ENCODE assay signal across 28 cellular contexts in the genomic region with DNA sequence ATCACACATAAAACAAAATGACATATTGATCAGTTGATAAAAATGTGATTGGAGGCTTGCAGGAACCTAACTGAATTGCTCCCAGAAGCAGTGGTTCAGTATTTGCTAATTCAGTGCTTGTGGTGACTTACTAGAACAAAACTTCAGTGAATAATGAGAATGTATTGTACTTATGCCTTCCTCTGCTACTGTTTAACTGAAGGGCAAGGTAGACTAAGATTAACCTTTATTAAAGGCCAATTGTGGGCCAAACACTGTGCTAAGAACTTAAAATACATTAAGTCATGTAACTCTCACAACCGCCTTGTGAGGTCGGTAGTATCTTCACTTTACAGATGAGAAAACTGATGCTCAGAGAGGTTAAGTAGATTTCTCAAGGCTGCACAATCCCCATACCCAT. TPM values are rescaled to one million over a fixed set of nuclear protein-coding genes. Genes with fewer than 3 reads are reported as not detected.
DNase-seq lines count a peak whose midpoint lies in the region; ATAC-seq and TF ChIP-seq lines count a peak whose summit lies in the region.
"Had no signal": no experiment of that assay in that cellular context is flagged by ENCODE, and none has a peak within 500 bp of the region (broad histone marks: within the 10 kb centered on the region; RNA-seq: fewer than 3 reads in every experiment).

No MANE protein-coding gene starts in this region.

- H3K27ac ChIP-seq in left ventricle myocardium inferior (replicated peaks): peak overlapping the region; percentile 98
- peak overlapping the region; percentile 37 for H3K27ac ChIP-seq in fibroblast of lung (ENCODE audit: insufficient read depth, low read length)
- peak overlapping the region; percentile 57 to 98 (median 84) for H3K27ac ChIP-seq in sigmoid colon
- H3K27ac ChIP-seq: SJCRH30 had no signal

- intact Hi-C loops in left ventricle myocardium inferior (cut with micrococcal nuclease): no loop called here
- intact Hi-C loops in Right ventricle myocardium inferior (cut with DNase I): no loop called here
- intact Hi-C loops in sigmoid colon (cut with DNase I): no loop called here
- intact Hi-C loops in activated naive CD4-positive, alpha-beta T cell treated with anti-CD3 and anti-CD28 coated beads for 36 hours (cut with micrococcal nuclease): no loop called here

- H3K79me2 ChIP-seq in fibroblast of lung (ENCODE audit: control insufficient read depth, insufficient read depth, low read length): peaks cover 12% of the 10 kb centered on the region

- H3K36me3 ChIP-seq in left ventricle myocardium inferior: peaks cover 10% of the 10 kb centered on the region
- H3K36me3 ChIP-seq in fibroblast of lung (ENCODE audit: control insufficient read depth, insufficient read depth, low read length): no peaks in the 10 kb centered on the region
- no peaks in the 10 kb centered on the region for H3K36me3 ChIP-seq in sigmoid colon
- H3K36me3 ChIP-seq: adrenal gland, SJCRH30, thyroid gland had no signal

- no peak overlapping the region for H2AFZ ChIP-seq in fibroblast of lung (ENCODE audit: low read length)

- peaks cover 5% of the 10 kb centered on the region for H3K27me3 Mint-ChIP-seq in activated naive CD4-positive, alpha-beta T cell treated with anti-CD3 and anti-CD28 coated beads for 36 hours (ENCODE audit: low read depth)
- peaks cover 44% of the 10 kb centered on the region for H3K27me3 Mint-ChIP-seq in T-helper 17 cell
- H3K27me3 Mint-ChIP-seq: dendritic cell treated with granulocyte-macrophage colony-stimulating factor and Interleukin-4, amounts not matched to agents 40 ng/mL and 50 ng/mL, for 4 days; naive B cell had no signal

- H4K20me1 ChIP-seq in fibroblast of lung (ENCODE audit: control insufficient read depth, extremely low read depth, insufficient read depth, low read length): no peaks in the 10 kb centered on the region

- H3K4me1 Mint-ChIP-seq in activated naive CD4-positive, alpha-beta T cell treated with anti-CD3 and anti-CD28 coated beads for 36 hours (ENCODE audit: low read depth): no peaks in the 10 kb centered on the region
- no peaks in the 10 kb centered on the region for H3K4me1 Mint-ChIP-seq in T-helper 17 cell
- H3K4me1 Mint-ChIP-seq: memory B cell, naive B cell had no signal

- TF ChIP-seq CTCF in left ventricle myocardium inferior (IDR thresholded peaks at IDR 0.05; ENCODE audit: borderline replicate concordance) (no peak), fibroblast of lung (conservative IDR thresholded peaks at IDR 0.05 in 1 of 2, IDR thresholded peaks at IDR 0.05 in 1 of 2; ENCODE audit: low read depth in 1 of 2, low read length in 2 of 2) (no peak), sigmoid colon (IDR thresholded peaks at IDR 0.05) (no peak)

- DNase-seq in left ventricle myocardium inferior: no peak
- DNase-seq in Right ventricle myocardium inferior (ENCODE audit: missing footprints): no peak
- DNase-seq in fibroblast of lung (ENCODE audit: low read depth in 2 of 2): no peak
- DNase-seq in sigmoid colon: no peak
- DNase-seq in activated naive CD4-positive, alpha-beta T cell treated with anti-CD3 and anti-CD28 coated beads for 36 hours: no peak
- no peak for DNase-seq in NCI-H446 treated with DMSO at 0.1 percent for 48 hours (lab: John Stamatoyannopoulos, UW)
- no peak for DNase-seq in T-helper 17 cell
- DNase-seq: activated T-cell treated with anti-CD3 and anti-CD28 coated beads, Interleukin-2, amount 50 U/mL, for 4 hours; adrenal gland; glutamatergic neuron; H9; KG1; left colon; naive B cell; NCI-H1436 treated with DMSO at 0.1 percent for 48 hours; NCI-H2107; NK-92 treated with Interleukin-12 subunit alpha and Interleukin-12 subunit beta, amount 100 ng/mL, for 24 hours; nucleus accumbens; SJCRH30; stimulated activated CD4-positive, alpha-beta T cell treated with anti-CD3 and anti-CD28 coated beads, Interleukin-12 subunit alpha, Interleukin-12 subunit beta, amount 100 ng/mL, for 4 hours; stimulated activated naive CD4-positive, alpha-beta T cell treated with Interleukin-2 at 50 U/mL for 16 hours; thyroid gland had no signal

- no peak for TF ChIP-seq EP300 in sigmoid colon (IDR thresholded peaks at IDR 0.05)

- H3K27ac Mint-ChIP-seq in activated naive CD4-positive, alpha-beta T cell treated with anti-CD3 and anti-CD28 coated beads for 36 hours: no peak overlapping the region
- no peak overlapping the region for H3K27ac Mint-ChIP-seq in T-helper 17 cell
- H3K27ac Mint-ChIP-seq: dendritic cell treated with granulocyte-macrophage colony-stimulating factor and Interleukin-4, amounts not matched to agents 40 ng/mL and 50 ng/mL, for 4 days; H9; memory B cell had no signal

- CTCF ChIA-PET in activated naive CD4-positive, alpha-beta T cell treated with anti-CD3 and anti-CD28 coated beads for 36 hours (lab: Charles Lee): interaction anchor here (0.6 kb wide), 1 partner anchor 103 kb away, joined by 3 read pairs; no protein-coding TSS in a partner anchor

- H3K36me3 Mint-ChIP-seq in activated naive CD4-positive, alpha-beta T cell treated with anti-CD3 and anti-CD28 coated beads for 36 hours (ENCODE audit: low read depth): no peaks in the 10 kb centered on the region
- no peaks in the 10 kb centered on the region for H3K36me3 Mint-ChIP-seq in T-helper 17 cell (ENCODE audit: low read depth)
- H3K36me3 Mint-ChIP-seq: memory B cell, naive B cell had no signal

- no peak overlapping the region for H3K4me2 ChIP-seq in fibroblast of lung (ENCODE audit: extremely low read depth, insufficient read depth, low read length)

- peaks cover 100% of the 10 kb centered on the region for H3K4me1 ChIP-seq in left ventricle myocardium inferior
- H3K4me1 ChIP-seq in fibroblast of lung (ENCODE audit: control insufficient read depth, extremely low read depth, insufficient read depth, low read length): peaks cover 12% of the 10 kb centered on the region
- H3K4me1 ChIP-seq in sigmoid colon: peaks cover 4 to 93% (median 89%) of the 10 kb centered on the region in 4 donors

- no peaks in the 10 kb centered on the region for H3K9me3 Mint-ChIP-seq in activated naive CD4-positive, alpha-beta T cell treated with anti-CD3 and anti-CD28 coated beads for 36 hours
- H3K9me3 Mint-ChIP-seq: activated T-cell treated with anti-CD3 and anti-CD28 coated beads, Interleukin-2, amount 50 U/mL, for 4 hours; dendritic cell treated with granulocyte-macrophage colony-stimulating factor and Interleukin-4, amounts not matched to agents 40 ng/mL and 50 ng/mL, for 4 days; H9; memory B cell; naive B cell had no signal

- H3K9ac ChIP-seq in fibroblast of lung (ENCODE audit: insufficient read depth, low read length): no peak overlapping the region

- ATAC-seq in Right ventricle myocardium inferior (no peak), GM21786 (IDR thresholded peaks at IDR 0.05; ENCODE audit: unreplicated experiment) (no peak), T-helper 17 cell (no peak)
- ATAC-seq: activated T-cell treated with anti-CD3 and anti-CD28 coated beads, Interleukin-2, amount 50 U/mL, for 4 hours; left colon; Panc1 had no signal

- H3K27me3 ChIP-seq in left ventricle myocardium inferior (ENCODE audit: low read depth): no peaks in the 10 kb centered on the region
- H3K27me3 ChIP-seq in fibroblast of lung (ENCODE audit: control insufficient read depth, insufficient read depth, low read length): no peaks in the 10 kb centered on the region
- no peaks in the 10 kb centered on the region for H3K27me3 ChIP-seq in sigmoid colon
- H3K27me3 ChIP-seq: adrenal gland, SJCRH30, thyroid gland had no signal

- no peak for TF ChIP-seq POLR2A in sigmoid colon (IDR thresholded peaks at IDR 0.05)

- WGBS in sigmoid colon, 2 donors: 94 to 98% methylated on average over 2 of the region's 2 CpGs

- H3K9me3 ChIP-seq in left ventricle myocardium inferior (replicated peaks): no peaks in the 10 kb centered on the region
- H3K9me3 ChIP-seq in fibroblast of lung (ENCODE audit: control insufficient read depth, insufficient read depth, low read depth, low read length): no peaks in the 10 kb centered on the region
- H3K9me3 ChIP-seq in sigmoid colon: no peaks in the 10 kb centered on the region
- no peaks in the 10 kb centered on the region for H3K9me3 ChIP-seq in T-helper 17 cell (ENCODE audit: control insufficient read depth, low read length, poor library complexity, severe bottlenecking)
- H3K9me3 ChIP-seq: adrenal gland, SJCRH30, thyroid gland had no signal

- no peak overlapping the region for H3K4me3 Mint-ChIP-seq in activated naive CD4-positive, alpha-beta T cell treated with anti-CD3 and anti-CD28 coated beads for 36 hours
- H3K4me3 Mint-ChIP-seq in T-helper 17 cell: no peak overlapping the region
- H3K4me3 Mint-ChIP-seq: activated T-cell treated with anti-CD3 and anti-CD28 coated beads, Interleukin-2, amount 50 U/mL, for 4 hours; dendritic cell treated with granulocyte-macrophage colony-stimulating factor and Interleukin-4, amounts not matched to agents 40 ng/mL and 50 ng/mL, for 4 days; H9; memory B cell; naive B cell had no signal

- H3K4me3 ChIP-seq in left ventricle myocardium inferior (no peak overlapping the region), fibroblast of lung (replicated peaks in 1 of 4; ENCODE audit: control extremely low read depth in 1 of 4, insufficient read depth in 1 of 4, low read depth in 3 of 4, low read length in 4 of 4) (no peak overlapping the region), sigmoid colon (no peak overlapping the region)
- H3K4me3 ChIP-seq: adrenal gland, SJCRH30, thyroid gland had no signal

RNA-seq across cellular contexts. Expression of gene IGFBP7, which starts 14.9 kb away (rescaled TPM):
- total RNA-seq in left ventricle myocardium inferior (698 TPM), Right ventricle myocardium inferior (862 TPM), fibroblast of lung (54.8 and 108 TPM in 2 replicates), sigmoid colon (100 to 1,000 TPM; 474 to 834 (median 779) TPM), T-helper 17 cell (under 1 TPM; 0.22 to 0.37 TPM)
- polyA plus RNA-seq in fibroblast of lung (75.3 and 793 TPM in 2 replicates), sigmoid colon (100 to 1,000 TPM in 1 of 3 donors, 10 to 100 TPM in 2; 29.8 to 199 (median 46.2) TPM)
- 60.8 and 564 TPM in 2 replicates for polyA plus RNA-seq in fibroblast of lung (2012)
- polyA minus RNA-seq in fibroblast of lung (ENCODE audit: low replicate concordance): 2.7 and 51.2 TPM in 2 replicates
- total RNA-seq in activated naive CD4-positive, alpha-beta T cell treated with anti-CD3 and anti-CD28 coated beads for 36 hours: under 1 TPM in 1 of 2 experiments, not detected in 1; 0.17 TPM
- total RNA-seq: activated CD8-positive, alpha-beta memory T cell treated with anti-CD3 and anti-CD28 coated beads for 36 hours; T-helper 1 cell treated with Interleukin-12 subunit alpha and Interleukin-12 subunit beta and Interleukin-4 antibody, amounts not matched to agents 30 ng/mL and 1 ng/mL, for 36 hours had no signal

Comparison
In these comparisons a context has a peak if more than half of its experiments do, and no peak if none do; other contexts are left out.
1. H3K27ac ChIP-seq: peak in every context shown above with its lines; median percentile 98 in left ventricle myocardium inferior; 84 in sigmoid colon; 37 in fibroblast of lung.
2. RNA of gene IGFBP7, which starts 14.9 kb away (total RNA-seq): 862 TPM in Right ventricle myocardium inferior (single experiment), 474 to 834 TPM in sigmoid colon, 698 TPM in left ventricle myocardium inferior (single experiment) and 54.8 to 108 TPM in fibroblast of lung; 0.22 to 0.37 TPM in T-helper 17 cell and 0.17 TPM in activated naive CD4-positive, alpha-beta T cell treated with anti-CD3 and anti-CD28 coated beads for 36 hours; every median in the first group is over 10 times any median in the second.